33 cellular contexts compared by ENCODE assay signal in genomic region chr7:156673454-156673853, GRCh38.
"Had no signal": no experiment of that assay in that cellular context is flagged by ENCODE, and none has a peak within 500 bp of the region (broad histone marks: within the 10 kb centered on the region; RNA-seq: fewer than 3 reads in every experiment).

No MANE protein-coding gene starts in this region.

- H3K27me3 Mint-ChIP-seq: activated CD4-positive, alpha-beta memory T cell treated with anti-CD3 and anti-CD28 coated beads, Interleukin-2, amount 10 ng/mL, durations not matched to agents 7 days and 5 days; activated CD8-positive, alpha-beta memory T cell treated with anti-CD3 and anti-CD28 coated beads, Interleukin-2, amount 10 ng/mL, durations not matched to agents 7 days and 5 days; activated naive CD4-positive, alpha-beta T cell treated with anti-CD3 and anti-CD28 coated beads, Interleukin-2, amount 10 ng/mL, durations not matched to agents 7 days and 5 days; activated naive CD8-positive, alpha-beta T cell; activated naive CD8-positive, alpha-beta T cell treated with anti-CD3 and anti-CD28 coated beads, Interleukin-2, amount 50 U/mL, for 24 hours had no signal

- ATAC-seq: activated CD8-positive, alpha-beta memory T cell treated with anti-CD3 and anti-CD28 coated beads, Interleukin-2, amount 10 ng/mL, durations not matched to agents 7 days and 5 days; activated naive CD8-positive, alpha-beta T cell treated with anti-CD3 and anti-CD28 coated beads, Interleukin-2, amount 50 U/mL, for 24 hours had no signal

- H3K4me1 Mint-ChIP-seq: activated naive CD8-positive, alpha-beta T cell treated with anti-CD3 and anti-CD28 coated beads, Interleukin-2, amount 50 U/mL, for 24 hours had no signal

- DNase-seq: activated CD4-positive, alpha-beta memory T cell treated with anti-CD3 and anti-CD28 coated beads, Interleukin-2, amount 10 ng/mL, durations not matched to agents 7 days and 5 days; activated CD4-positive, alpha-beta T cell treated with anti-CD3 and anti-CD28 coated beads for 1 hour; activated CD4-positive, alpha-beta T cell treated with anti-CD3 and anti-CD28 coated beads for 48 hours; activated CD4-positive, CD25-positive, alpha-beta regulatory T cell; activated CD8-positive, alpha-beta memory T cell treated with anti-CD3 and anti-CD28 coated beads for 24 hours; activated CD8-positive, alpha-beta memory T cell treated with anti-CD3 and anti-CD28 coated beads, Interleukin-2, amount 10 ng/mL, durations not matched to agents 7 days and 5 days; activated CD8-positive, alpha-beta memory T cell treated with anti-CD3 and anti-CD28 coated beads, Interleukin-2, amount 50 U/mL, for 48 hours; activated effector memory CD4-positive, alpha-beta T cell treated with Interleukin-2 at 50 U/mL for 16 hours; activated naive CD4-positive, alpha-beta T cell treated with anti-CD3 and anti-CD28 coated beads, Interleukin-2, amount 10 ng/mL, durations not matched to agents 7 days and 5 days; activated naive CD8-positive, alpha-beta T cell treated with anti-CD3 and anti-CD28 coated beads, Interleukin-2, amount 50 U/mL, for 24 hours; activated T-cell treated with anti-CD3 and anti-CD28 coated beads, Interleukin-2, amount 50 U/mL, for 48 hours; anterior cingulate cortex; brain microvascular endothelial cell; Kasumi-1; KG1; MM.1S; MV-4-11; NCI-H1092; NCI-H1417 treated with DMSO at 0.1 percent for 48 hours; NCI-H187 treated with DMSO at 0.1 percent for 48 hours; NCI-H2081 treated with DMSO at 0.1 percent for 48 hours; NCI-H345; NCI-H510A; NCI-H526; NCI-H748 treated with DMSO at 0.1 percent for 48 hours; OCI-M1; Right ventricle myocardium superior; SW 1271; T-helper 1 cell; T-helper 2 cell; T-helper 9 cell had no signal

- H3K27ac ChIP-seq: brain microvascular endothelial cell, VCaP had no signal

- H3K4me3 Mint-ChIP-seq: activated CD4-positive, alpha-beta memory T cell treated with anti-CD3 and anti-CD28 coated beads, Interleukin-2, amount 10 ng/mL, durations not matched to agents 7 days and 5 days; activated CD8-positive, alpha-beta memory T cell treated with anti-CD3 and anti-CD28 coated beads, Interleukin-2, amount 10 ng/mL, durations not matched to agents 7 days and 5 days; activated naive CD4-positive, alpha-beta T cell treated with anti-CD3 and anti-CD28 coated beads, Interleukin-2, amount 10 ng/mL, durations not matched to agents 7 days and 5 days; activated naive CD8-positive, alpha-beta T cell; activated naive CD8-positive, alpha-beta T cell treated with anti-CD3 and anti-CD28 coated beads, Interleukin-2, amount 50 U/mL, for 24 hours had no signal

- H3K27me3 ChIP-seq: brain microvascular endothelial cell had no signal

- H3K9me3 Mint-ChIP-seq: activated CD4-positive, alpha-beta memory T cell treated with anti-CD3 and anti-CD28 coated beads, Interleukin-2, amount 10 ng/mL, durations not matched to agents 7 days and 5 days; activated naive CD4-positive, alpha-beta T cell treated with anti-CD3 and anti-CD28 coated beads, Interleukin-2, amount 10 ng/mL, durations not matched to agents 7 days and 5 days; activated naive CD8-positive, alpha-beta T cell treated with anti-CD3 and anti-CD28 coated beads, Interleukin-2, amount 50 U/mL, for 24 hours had no signal

- H3K27ac Mint-ChIP-seq: activated CD4-positive, alpha-beta memory T cell treated with anti-CD3 and anti-CD28 coated beads, Interleukin-2, amount 10 ng/mL, durations not matched to agents 7 days and 5 days; activated CD8-positive, alpha-beta memory T cell treated with anti-CD3 and anti-CD28 coated beads, Interleukin-2, amount 10 ng/mL, durations not matched to agents 7 days and 5 days; activated naive CD8-positive, alpha-beta T cell; activated naive CD8-positive, alpha-beta T cell treated with anti-CD3 and anti-CD28 coated beads, Interleukin-2, amount 50 U/mL, for 24 hours had no signal
